In the genomic region with DNA sequence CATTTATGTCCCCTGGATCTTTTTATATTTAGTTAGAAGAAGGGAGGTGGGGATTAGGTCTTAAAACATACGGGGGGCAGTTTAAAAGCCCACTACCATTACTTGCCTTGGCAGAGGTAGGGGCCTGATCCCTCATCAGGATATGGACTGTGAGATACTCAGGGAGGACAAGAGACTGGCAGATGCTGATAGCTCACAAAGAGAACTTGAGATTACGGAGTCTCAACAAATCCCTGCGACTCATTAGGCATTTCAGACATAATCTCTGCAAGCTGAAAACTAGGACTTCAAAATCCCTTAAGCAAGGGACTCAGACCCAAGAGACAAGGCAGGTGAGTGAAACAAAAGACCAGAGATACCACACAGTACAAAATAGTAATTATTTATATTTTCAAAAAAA, we compare ENCODE assay signal across 18 cellular contexts.
"Had no signal": no experiment of that assay in that cellular context is flagged by ENCODE, and none has a peak within 500 bp of the region (broad histone marks: within the 10 kb centered on the region; RNA-seq: fewer than 3 reads in every experiment).

No MANE protein-coding gene starts in this region.

- ATAC-seq: foreskin keratinocyte; left lung; stimulated activated naive B cell treated with anti-CD40 and anti-IgM and Interleukin-4, amounts not matched to agents 10 μg/mL and 1 μg/mL and 100 μg/mL, for 72 hours had no signal

- H3K9ac ChIP-seq: parathyroid adenoma had no signal

- H3K27ac ChIP-seq: foreskin keratinocyte, skin epidermis, suprapubic skin, thyroid gland, vagina had no signal

- H3K27me3 ChIP-seq: foreskin keratinocyte, left lung, right atrium auricular region, sigmoid colon, stomach, suprapubic skin, thyroid gland, vagina had no signal

- H3K9me3 ChIP-seq: left lung, right atrium auricular region, sigmoid colon, stomach, suprapubic skin, thyroid gland, vagina had no signal

- DNase-seq: cerebellar nuclear complex; dermis blood vessel endothelial cell; foreskin keratinocyte; hippocampal formation; left lung; mesendoderm; naive B cell; sigmoid colon; stimulated activated CD4-positive, alpha-beta T cell treated with anti-CD3 and anti-CD28 coated beads, Interleukin-2, amount 100 ng/mL, for 24 hours; stimulated activated CD4-positive, alpha-beta T cell treated with anti-CD3 and anti-CD28 coated beads, Interleukin-4, amount 100 ng/mL, for 4 hours; stimulated activated naive B cell treated with anti-CD40 and anti-IgM and Interleukin-4, amounts not matched to agents 10 μg/mL and 1 μg/mL and 100 μg/mL, for 72 hours; stomach; thyroid gland had no signal

- H3K4me3 ChIP-seq: left lung, right atrium auricular region, sigmoid colon, skin epidermis, stomach, suprapubic skin, thyroid gland, vagina had no signal

- H3K4me1 ChIP-seq: parathyroid adenoma had no signal
